ENCODE assay signal across 1 cellular context in the genomic region with DNA sequence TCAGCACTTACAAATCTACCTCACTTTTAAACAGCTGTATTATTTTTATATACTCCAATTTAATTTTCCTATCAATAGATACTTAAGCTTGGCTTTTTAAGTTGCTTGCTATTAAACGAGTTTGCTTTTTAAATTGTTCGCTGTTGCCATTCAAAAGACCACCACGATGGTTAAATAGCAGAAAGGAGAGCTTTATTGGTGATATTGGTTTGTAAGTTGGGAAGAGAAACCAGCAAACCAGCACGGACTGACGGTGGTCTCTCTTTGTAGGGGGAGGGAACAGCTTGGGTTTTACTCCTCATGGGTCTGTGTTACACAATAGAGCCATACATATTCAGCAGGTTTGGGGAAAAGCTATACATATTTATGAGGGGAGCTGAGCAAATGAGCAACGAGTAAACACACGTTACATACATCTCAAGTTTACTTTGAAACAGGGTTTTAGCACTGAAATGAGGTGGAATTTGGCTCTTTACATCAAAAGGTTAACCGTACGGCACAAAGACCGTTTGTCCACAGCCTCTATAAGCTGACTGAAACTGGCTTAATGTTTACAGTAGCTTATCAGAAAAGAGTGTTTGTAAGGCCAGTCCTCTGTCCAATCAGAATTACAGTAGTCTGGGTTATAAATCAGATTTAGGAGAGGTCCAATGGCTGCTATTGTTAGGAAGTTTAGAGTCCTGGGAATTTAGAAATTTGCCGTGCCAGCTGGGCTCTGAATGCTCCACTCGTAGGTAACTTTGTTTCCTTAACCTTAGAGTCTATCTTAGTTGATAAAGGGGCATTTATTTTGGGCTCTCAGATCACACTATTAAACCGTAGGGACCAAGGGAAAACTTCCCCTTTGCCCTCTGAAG.
TF ChIP-seq lines count a peak whose summit lies in the region.

No MANE protein-coding gene starts in this region.

TF ChIP-seq in HepG2, 621 proteins besides CTCF, POLR2A, EP300 and RAD21 (continued from another document and continues in another):
- TF ChIP-seq ZNF367 (CRISPR knock-in tag; IDR thresholded peaks at IDR 0.05; ENCODE audit: borderline replicate concordance) = no peak
- no peak for TF ChIP-seq ZBTB1 (CRISPR knock-in tag; IDR thresholded peaks at IDR 0.05; ENCODE audit: borderline replicate concordance)
- peak; percentile 66; the same call in 1 of the 2 replicates for TF ChIP-seq MEIS1 (CRISPR knock-in tag; IDR thresholded peaks at IDR 0.05; ENCODE audit: borderline replicate concordance)
- no peak for TF ChIP-seq SMARCC2 (IDR thresholded peaks at IDR 0.05)
- TF ChIP-seq ZNF354B (CRISPR knock-in tag; IDR thresholded peaks at IDR 0.05) = no peak
- TF ChIP-seq JUNB (CRISPR knock-in tag; IDR thresholded peaks at IDR 0.05; ENCODE audit: borderline replicate concordance) = peak; percentile 32; the same call in 1 of the 2 replicates
- no peak for TF ChIP-seq TMF1 (CRISPR knock-in tag; IDR thresholded peaks at IDR 0.05; ENCODE audit: low read depth)
- TF ChIP-seq, protein P1, sequence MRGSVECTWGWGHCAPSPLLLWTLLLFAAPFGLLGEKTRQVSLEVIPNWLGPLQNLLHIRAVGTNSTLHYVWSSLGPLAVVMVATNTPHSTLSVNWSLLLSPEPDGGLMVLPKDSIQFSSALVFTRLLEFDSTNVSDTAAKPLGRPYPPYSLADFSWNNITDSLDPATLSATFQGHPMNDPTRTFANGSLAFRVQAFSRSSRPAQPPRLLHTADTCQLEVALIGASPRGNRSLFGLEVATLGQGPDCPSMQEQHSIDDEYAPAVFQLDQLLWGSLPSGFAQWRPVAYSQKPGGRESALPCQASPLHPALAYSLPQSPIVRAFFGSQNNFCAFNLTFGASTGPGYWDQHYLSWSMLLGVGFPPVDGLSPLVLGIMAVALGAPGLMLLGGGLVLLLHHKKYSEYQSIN (CRISPR knock-in tag; IDR thresholded peaks at IDR 0.05; ENCODE audit: borderline replicate concordance) = no peak
- TF ChIP-seq RCOR2 (CRISPR knock-in tag; IDR thresholded peaks at IDR 0.05) = peak; percentile 90
- TF ChIP-seq CREB1 (IDR thresholded peaks at IDR 0.05) = peak; percentile 58
- peak; percentile 75; the same call in 1 of the 2 replicates for TF ChIP-seq CREB1 (CRISPR knock-in tag; IDR thresholded peaks at IDR 0.05)
- peak; percentile 6; the same call in 1 of the 2 replicates for TF ChIP-seq RARG (CRISPR knock-in tag; IDR thresholded peaks at IDR 0.05; ENCODE audit: low read depth)
- TF ChIP-seq, protein P2, sequence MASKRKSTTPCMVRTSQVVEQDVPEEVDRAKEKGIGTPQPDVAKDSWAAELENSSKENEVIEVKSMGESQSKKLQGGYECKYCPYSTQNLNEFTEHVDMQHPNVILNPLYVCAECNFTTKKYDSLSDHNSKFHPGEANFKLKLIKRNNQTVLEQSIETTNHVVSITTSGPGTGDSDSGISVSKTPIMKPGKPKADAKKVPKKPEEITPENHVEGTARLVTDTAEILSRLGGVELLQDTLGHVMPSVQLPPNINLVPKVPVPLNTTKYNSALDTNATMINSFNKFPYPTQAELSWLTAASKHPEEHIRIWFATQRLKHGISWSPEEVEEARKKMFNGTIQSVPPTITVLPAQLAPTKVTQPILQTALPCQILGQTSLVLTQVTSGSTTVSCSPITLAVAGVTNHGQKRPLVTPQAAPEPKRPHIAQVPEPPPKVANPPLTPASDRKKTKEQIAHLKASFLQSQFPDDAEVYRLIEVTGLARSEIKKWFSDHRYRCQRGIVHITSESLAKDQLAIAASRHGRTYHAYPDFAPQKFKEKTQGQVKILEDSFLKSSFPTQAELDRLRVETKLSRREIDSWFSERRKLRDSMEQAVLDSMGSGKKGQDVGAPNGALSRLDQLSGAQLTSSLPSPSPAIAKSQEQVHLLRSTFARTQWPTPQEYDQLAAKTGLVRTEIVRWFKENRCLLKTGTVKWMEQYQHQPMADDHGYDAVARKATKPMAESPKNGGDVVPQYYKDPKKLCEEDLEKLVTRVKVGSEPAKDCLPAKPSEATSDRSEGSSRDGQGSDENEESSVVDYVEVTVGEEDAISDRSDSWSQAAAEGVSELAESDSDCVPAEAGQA (IDR thresholded peaks at IDR 0.05; ENCODE audit: low read depth) = peak; percentile 75; the same call in 1 of the 2 replicates
- TF ChIP-seq, protein P2 (CRISPR knock-in tag; IDR thresholded peaks at IDR 0.05; ENCODE audit: borderline replicate concordance) = no peak
- no peak for TF ChIP-seq ZFP62 (CRISPR knock-in tag; IDR thresholded peaks at IDR 0.05)
- TF ChIP-seq ZNF335 (CRISPR knock-in tag; IDR thresholded peaks at IDR 0.05) = 0 out of 2 replicates have a peak, but pooled peaks have one; percentile 81
- TF ChIP-seq SYNCRIP (IDR thresholded peaks at IDR 0.05; ENCODE audit: insufficient read depth, low read depth, low read length) = no peak
- no peak for TF ChIP-seq ZNF75D (CRISPR knock-in tag; IDR thresholded peaks at IDR 0.05; ENCODE audit: borderline replicate concordance)
- TF ChIP-seq, protein P3, sequence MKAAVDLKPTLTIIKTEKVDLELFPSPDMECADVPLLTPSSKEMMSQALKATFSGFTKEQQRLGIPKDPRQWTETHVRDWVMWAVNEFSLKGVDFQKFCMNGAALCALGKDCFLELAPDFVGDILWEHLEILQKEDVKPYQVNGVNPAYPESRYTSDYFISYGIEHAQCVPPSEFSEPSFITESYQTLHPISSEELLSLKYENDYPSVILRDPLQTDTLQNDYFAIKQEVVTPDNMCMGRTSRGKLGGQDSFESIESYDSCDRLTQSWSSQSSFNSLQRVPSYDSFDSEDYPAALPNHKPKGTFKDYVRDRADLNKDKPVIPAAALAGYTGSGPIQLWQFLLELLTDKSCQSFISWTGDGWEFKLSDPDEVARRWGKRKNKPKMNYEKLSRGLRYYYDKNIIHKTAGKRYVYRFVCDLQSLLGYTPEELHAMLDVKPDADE (CRISPR knock-in tag; IDR thresholded peaks at IDR 0.05) = no peak
- peak; percentile 83 for TF ChIP-seq ATF1 (CRISPR knock-in tag; IDR thresholded peaks at IDR 0.05)
- TF ChIP-seq, protein P4, sequence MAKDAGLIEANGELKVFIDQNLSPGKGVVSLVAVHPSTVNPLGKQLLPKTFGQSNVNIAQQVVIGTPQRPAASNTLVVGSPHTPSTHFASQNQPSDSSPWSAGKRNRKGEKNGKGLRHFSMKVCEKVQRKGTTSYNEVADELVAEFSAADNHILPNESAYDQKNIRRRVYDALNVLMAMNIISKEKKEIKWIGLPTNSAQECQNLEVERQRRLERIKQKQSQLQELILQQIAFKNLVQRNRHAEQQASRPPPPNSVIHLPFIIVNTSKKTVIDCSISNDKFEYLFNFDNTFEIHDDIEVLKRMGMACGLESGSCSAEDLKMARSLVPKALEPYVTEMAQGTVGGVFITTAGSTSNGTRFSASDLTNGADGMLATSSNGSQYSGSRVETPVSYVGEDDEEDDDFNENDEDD (CRISPR knock-in tag; IDR thresholded peaks at IDR 0.05; ENCODE audit: borderline replicate concordance) = peak; percentile 34; the same call in 1 of the 2 replicates
- TF ChIP-seq ZBTB7B (CRISPR knock-in tag; IDR thresholded peaks at IDR 0.05) = peak; percentile 93
- no peak for TF ChIP-seq ZBTB42 (CRISPR knock-in tag; IDR thresholded peaks at IDR 0.05)
- TF ChIP-seq AHR (CRISPR knock-in tag; IDR thresholded peaks at IDR 0.05) = no peak; the same call in 1 of the 2 replicates
- TF ChIP-seq YY1 (IDR thresholded peaks at IDR 0.05; ENCODE audit: insufficient read depth, insufficient replicate concordance, low read depth, low read length) = peak; percentile 67
- TF ChIP-seq KDM6A (CRISPR knock-in tag; IDR thresholded peaks at IDR 0.05; ENCODE audit: low read depth) = peak; percentile 98
- no peak for TF ChIP-seq PAX8 (CRISPR knock-in tag; IDR thresholded peaks at IDR 0.05; ENCODE audit: borderline replicate concordance)
- TF ChIP-seq ZNF672 (CRISPR knock-in tag; IDR thresholded peaks at IDR 0.05) = no peak
- TF ChIP-seq ZNF546 (CRISPR knock-in tag; conservative IDR thresholded peaks at IDR 0.05) = no peak
- no peak for TF ChIP-seq ZNF674 (CRISPR knock-in tag; IDR thresholded peaks at IDR 0.05; ENCODE audit: low read depth)
- TF ChIP-seq PAF1 (CRISPR knock-in tag; IDR thresholded peaks at IDR 0.05) = no peak
- TF ChIP-seq ASH2L (IDR thresholded peaks at IDR 0.05; ENCODE audit: insufficient read length, low read depth, low read length) = peak; percentile 86
- peak; percentile 59; the same call in 1 of the 2 replicates for TF ChIP-seq ZNF33B (CRISPR knock-in tag; IDR thresholded peaks at IDR 0.05)
- no peak for TF ChIP-seq ZNF530 (CRISPR knock-in tag; IDR thresholded peaks at IDR 0.05; ENCODE audit: low read depth)
- TF ChIP-seq, protein P5, sequence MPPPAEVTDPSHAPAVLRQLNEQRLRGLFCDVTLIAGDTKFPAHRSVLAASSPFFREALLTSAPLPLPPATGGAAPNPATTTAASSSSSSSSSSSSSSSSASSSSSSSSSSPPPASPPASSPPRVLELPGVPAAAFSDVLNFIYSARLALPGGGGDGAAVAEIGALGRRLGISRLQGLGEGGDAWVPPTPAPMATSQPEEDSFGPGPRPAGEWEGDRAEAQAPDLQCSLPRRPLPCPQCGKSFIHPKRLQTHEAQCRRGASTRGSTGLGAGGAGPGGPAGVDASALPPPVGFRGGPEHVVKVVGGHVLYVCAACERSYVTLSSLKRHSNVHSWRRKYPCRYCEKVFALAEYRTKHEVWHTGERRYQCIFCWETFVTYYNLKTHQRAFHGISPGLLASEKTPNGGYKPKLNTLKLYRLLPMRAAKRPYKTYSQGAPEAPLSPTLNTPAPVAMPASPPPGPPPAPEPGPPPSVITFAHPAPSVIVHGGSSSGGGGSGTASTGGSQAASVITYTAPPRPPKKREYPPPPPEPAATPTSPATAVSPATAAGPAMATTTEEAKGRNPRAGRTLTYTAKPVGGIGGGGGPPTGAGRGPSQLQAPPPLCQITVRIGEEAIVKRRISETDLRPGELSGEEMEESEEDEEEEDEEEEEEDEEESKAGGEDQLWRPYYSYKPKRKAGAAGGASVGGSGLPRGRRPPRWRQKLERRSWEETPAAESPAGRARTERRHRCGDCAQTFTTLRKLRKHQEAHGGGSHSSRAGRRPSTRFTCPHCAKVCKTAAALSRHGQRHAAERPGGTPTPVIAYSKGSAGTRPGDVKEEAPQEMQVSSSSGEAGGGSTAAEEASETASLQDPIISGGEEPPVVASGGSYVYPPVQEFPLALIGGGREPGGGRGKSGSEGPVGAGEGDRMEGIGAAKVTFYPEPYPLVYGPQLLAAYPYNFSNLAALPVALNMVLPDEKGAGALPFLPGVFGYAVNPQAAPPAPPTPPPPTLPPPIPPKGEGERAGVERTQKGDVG (CRISPR knock-in tag; IDR thresholded peaks at IDR 0.05; ENCODE audit: borderline replicate concordance) = no peak
- no peak for TF ChIP-seq ZNF629 (CRISPR knock-in tag; conservative IDR thresholded peaks at IDR 0.05)
- no peak for TF ChIP-seq SRSF4 (IDR thresholded peaks at IDR 0.05; ENCODE audit: low read depth, low read length, poor library complexity, severe bottlenecking)
- TF ChIP-seq, protein P6, sequence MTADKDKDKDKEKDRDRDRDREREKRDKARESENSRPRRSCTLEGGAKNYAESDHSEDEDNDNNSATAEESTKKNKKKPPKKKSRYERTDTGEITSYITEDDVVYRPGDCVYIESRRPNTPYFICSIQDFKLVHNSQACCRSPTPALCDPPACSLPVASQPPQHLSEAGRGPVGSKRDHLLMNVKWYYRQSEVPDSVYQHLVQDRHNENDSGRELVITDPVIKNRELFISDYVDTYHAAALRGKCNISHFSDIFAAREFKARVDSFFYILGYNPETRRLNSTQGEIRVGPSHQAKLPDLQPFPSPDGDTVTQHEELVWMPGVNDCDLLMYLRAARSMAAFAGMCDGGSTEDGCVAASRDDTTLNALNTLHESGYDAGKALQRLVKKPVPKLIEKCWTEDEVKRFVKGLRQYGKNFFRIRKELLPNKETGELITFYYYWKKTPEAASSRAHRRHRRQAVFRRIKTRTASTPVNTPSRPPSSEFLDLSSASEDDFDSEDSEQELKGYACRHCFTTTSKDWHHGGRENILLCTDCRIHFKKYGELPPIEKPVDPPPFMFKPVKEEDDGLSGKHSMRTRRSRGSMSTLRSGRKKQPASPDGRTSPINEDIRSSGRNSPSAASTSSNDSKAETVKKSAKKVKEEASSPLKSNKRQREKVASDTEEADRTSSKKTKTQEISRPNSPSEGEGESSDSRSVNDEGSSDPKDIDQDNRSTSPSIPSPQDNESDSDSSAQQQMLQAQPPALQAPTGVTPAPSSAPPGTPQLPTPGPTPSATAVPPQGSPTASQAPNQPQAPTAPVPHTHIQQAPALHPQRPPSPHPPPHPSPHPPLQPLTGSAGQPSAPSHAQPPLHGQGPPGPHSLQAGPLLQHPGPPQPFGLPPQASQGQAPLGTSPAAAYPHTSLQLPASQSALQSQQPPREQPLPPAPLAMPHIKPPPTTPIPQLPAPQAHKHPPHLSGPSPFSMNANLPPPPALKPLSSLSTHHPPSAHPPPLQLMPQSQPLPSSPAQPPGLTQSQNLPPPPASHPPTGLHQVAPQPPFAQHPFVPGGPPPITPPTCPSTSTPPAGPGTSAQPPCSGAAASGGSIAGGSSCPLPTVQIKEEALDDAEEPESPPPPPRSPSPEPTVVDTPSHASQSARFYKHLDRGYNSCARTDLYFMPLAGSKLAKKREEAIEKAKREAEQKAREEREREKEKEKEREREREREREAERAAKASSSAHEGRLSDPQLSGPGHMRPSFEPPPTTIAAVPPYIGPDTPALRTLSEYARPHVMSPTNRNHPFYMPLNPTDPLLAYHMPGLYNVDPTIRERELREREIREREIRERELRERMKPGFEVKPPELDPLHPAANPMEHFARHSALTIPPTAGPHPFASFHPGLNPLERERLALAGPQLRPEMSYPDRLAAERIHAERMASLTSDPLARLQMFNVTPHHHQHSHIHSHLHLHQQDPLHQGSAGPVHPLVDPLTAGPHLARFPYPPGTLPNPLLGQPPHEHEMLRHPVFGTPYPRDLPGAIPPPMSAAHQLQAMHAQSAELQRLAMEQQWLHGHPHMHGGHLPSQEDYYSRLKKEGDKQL (CRISPR knock-in tag; IDR thresholded peaks at IDR 0.05; ENCODE audit: low read depth) = peak; percentile 99
- peak; percentile 84 for TF ChIP-seq NFIC (IDR thresholded peaks at IDR 0.05; ENCODE audit: low read length)
- peak; percentile 80 for TF ChIP-seq RBFOX2 (IDR thresholded peaks at IDR 0.05; ENCODE audit: low read depth, low read length)
- TF ChIP-seq ZNF136 (CRISPR knock-in tag; IDR thresholded peaks at IDR 0.05; ENCODE audit: low read depth) = peak; percentile 94; the same call in 1 of the 2 replicates
- no peak for TF ChIP-seq ZNF17 (CRISPR knock-in tag; IDR thresholded peaks at IDR 0.05)
- peak; percentile 90 for TF ChIP-seq ZNF792 (CRISPR knock-in tag; IDR thresholded peaks at IDR 0.05)
- peak; percentile 59; the same call in 1 of the 2 replicates for TF ChIP-seq CCDC6 (CRISPR knock-in tag; IDR thresholded peaks at IDR 0.05)
- 0 out of 2 replicates have a peak, but pooled peaks have one; percentile 31 for TF ChIP-seq ZKSCAN1 (IDR thresholded peaks at IDR 0.05; ENCODE audit: low read length)
